ENCODE assay signal across 21 cellular contexts in the genomic region with DNA sequence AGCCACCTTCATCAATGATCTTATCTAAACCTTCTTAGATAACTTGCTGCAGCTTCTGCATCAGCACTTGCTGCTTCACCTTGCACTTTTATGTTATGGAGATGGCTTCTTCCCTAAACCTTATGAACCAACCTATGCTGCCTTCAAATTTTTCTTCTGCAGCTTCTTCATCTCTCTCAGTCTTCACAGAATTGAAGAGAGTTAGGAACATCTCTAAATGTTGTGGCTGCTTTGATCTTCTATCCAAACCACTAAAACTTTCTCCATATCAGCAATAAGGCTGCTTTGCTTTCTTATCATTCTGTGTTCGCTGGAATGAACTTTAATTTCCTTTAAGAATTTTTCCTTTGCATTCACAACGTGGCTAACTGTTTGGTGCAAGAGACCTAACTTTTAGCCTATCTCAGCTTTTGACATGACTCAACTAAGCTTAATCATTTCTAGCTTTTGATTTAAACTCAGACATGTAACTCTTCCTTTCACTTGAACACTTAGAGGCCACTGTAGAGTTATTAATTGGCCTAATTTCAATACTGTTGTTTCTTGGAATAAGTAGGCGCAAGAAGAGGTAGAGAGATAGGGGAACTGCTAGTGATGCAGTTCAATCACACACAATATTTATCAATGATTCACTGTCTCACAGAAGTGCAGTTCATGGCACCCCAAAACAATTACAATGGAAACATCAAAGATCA. TPM values are rescaled to one million over a fixed set of nuclear protein-coding genes. Genes with fewer than 3 reads are reported as not detected.
DNase-seq lines count a peak whose midpoint lies in the region; ATAC-seq and TF ChIP-seq lines count a peak whose summit lies in the region.
"Had no signal": no experiment of that assay in that cellular context is flagged by ENCODE, and none has a peak within 500 bp of the region (broad histone marks: within the 10 kb centered on the region; RNA-seq: fewer than 3 reads in every experiment).

No MANE protein-coding gene starts in this region.

- no peaks in the 10 kb centered on the region for H3K27me3 Mint-ChIP-seq in activated CD4-positive, alpha-beta T cell treated with anti-CD3 and anti-CD28 coated beads, Interleukin-2, amount 10 ng/mL, durations not matched to agents 24 days and 14 days
- H3K27me3 Mint-ChIP-seq in activated naive CD4-positive, alpha-beta T cell treated with anti-CD3 and anti-CD28 coated beads, Interleukin-2, amount 50 U/mL, for 24 hours, result no peaks in the 10 kb centered on the region
- no peaks in the 10 kb centered on the region for H3K27me3 Mint-ChIP-seq in activated naive CD4-positive, alpha-beta T cell treated with anti-CD3 and anti-CD28 coated beads, Interleukin-2, amount 10 ng/mL, durations not matched to agents 7 days and 5 days
- H3K27me3 Mint-ChIP-seq in activated naive CD8-positive, alpha-beta T cell treated with anti-CD3 and anti-CD28 coated beads for 36 hours, result no peaks in the 10 kb centered on the region
- H3K27me3 Mint-ChIP-seq: B cell had no signal

- no peaks in the 10 kb centered on the region for H3K4me1 ChIP-seq in uterus

- H3K36me3 ChIP-seq in uterus, result no peaks in the 10 kb centered on the region

- H3K9me3 Mint-ChIP-seq in activated CD4-positive, alpha-beta T cell treated with anti-CD3 and anti-CD28 coated beads, Interleukin-2, amount 10 ng/mL, durations not matched to agents 24 days and 14 days, result peaks cover 7% of the 10 kb centered on the region
- H3K9me3 Mint-ChIP-seq in activated naive CD4-positive, alpha-beta T cell treated with anti-CD3 and anti-CD28 coated beads, Interleukin-2, amount 50 U/mL, for 24 hours, result no peaks in the 10 kb centered on the region
- H3K9me3 Mint-ChIP-seq in activated naive CD4-positive, alpha-beta T cell treated with anti-CD3 and anti-CD28 coated beads, Interleukin-2, amount 10 ng/mL, durations not matched to agents 7 days and 5 days, result no peaks in the 10 kb centered on the region
- H3K9me3 Mint-ChIP-seq in activated naive CD8-positive, alpha-beta T cell treated with anti-CD3 and anti-CD28 coated beads for 36 hours, result peaks cover 4% of the 10 kb centered on the region

- H3K4me3 Mint-ChIP-seq in activated CD4-positive, alpha-beta T cell treated with anti-CD3 and anti-CD28 coated beads, Interleukin-2, amount 10 ng/mL, durations not matched to agents 24 days and 14 days, result no peak overlapping the region
- no peak overlapping the region for H3K4me3 Mint-ChIP-seq in activated naive CD4-positive, alpha-beta T cell treated with anti-CD3 and anti-CD28 coated beads, Interleukin-2, amount 50 U/mL, for 24 hours
- no peak overlapping the region for H3K4me3 Mint-ChIP-seq in activated naive CD4-positive, alpha-beta T cell treated with anti-CD3 and anti-CD28 coated beads, Interleukin-2, amount 10 ng/mL, durations not matched to agents 7 days and 5 days
- H3K4me3 Mint-ChIP-seq in activated naive CD8-positive, alpha-beta T cell treated with anti-CD3 and anti-CD28 coated beads for 36 hours, result no peak overlapping the region
- H3K4me3 Mint-ChIP-seq: B cell, H9 had no signal

- no peak for TF ChIP-seq POLR2A in uterus (IDR thresholded peaks at IDR 0.05)

- no peaks in the 10 kb centered on the region for H3K27me3 ChIP-seq in uterus

- no peak for TF ChIP-seq CTCF in uterus (IDR thresholded peaks at IDR 0.05)

- no peak for DNase-seq in activated CD4-positive, alpha-beta T cell treated with anti-CD3 and anti-CD28 coated beads, Interleukin-2, amount 10 ng/mL, durations not matched to agents 24 days and 14 days
- no peak for DNase-seq in activated CD4-positive, alpha-beta T cell treated with anti-CD3 and anti-CD28 coated beads, Interleukin-2, amount 50 U/mL, for 4 hours
- no peak for DNase-seq in activated naive CD4-positive, alpha-beta T cell treated with anti-CD3 and anti-CD28 coated beads, Interleukin-2, amount 10 ng/mL, durations not matched to agents 7 days and 5 days
- DNase-seq in activated naive CD8-positive, alpha-beta T cell treated with anti-CD3 and anti-CD28 coated beads for 36 hours, result no peak
- DNase-seq in stimulated activated naive CD8-positive, alpha-beta T cell treated with anti-CD3 and anti-CD28 coated beads, Interleukin-15, Interleukin-2, amounts not matched to agents 100 U/mL and 50 U/mL, for 24 hours, result no peak
- no peak for DNase-seq in NOMO-1 treated with dmso at 0.1 percent for 144 hours (lab: John Stamatoyannopoulos, UW; ENCODE audit: unreplicated experiment)
- DNase-seq in uterus, result no peak
- DNase-seq: COR-L47; DMS 273 treated with DMSO at 0.1 percent for 48 hours; H9; KBM-7; NCI-H1105 treated with DMSO at 0.1 percent for 48 hours; NCI-H1694; NCI-H2081 treated with DMSO at 0.1 percent for 48 hours; NCI-H446 treated with DMSO at 0.1 percent for 48 hours; NCI-H69; NK-92 treated with Interleukin-12 subunit alpha and Interleukin-12 subunit beta, amount 100 ng/mL, for 24 hours had no signal

- intact Hi-C loops in activated CD4-positive, alpha-beta T cell treated with anti-CD3 and anti-CD28 coated beads, Interleukin-2, amount 10 ng/mL, durations not matched to agents 24 days and 14 days (cut with micrococcal nuclease), result loop anchor here (1.0 to 5.0 kb wide), 2 partner anchors 35 to 38 kb away; partner anchors contain the start of gene NFXL1
- intact Hi-C loops in uterus (cut with DNase I; ENCODE audit: low total_unique reads), result no loop called here

- peaks cover 9% of the 10 kb centered on the region for H3K4me1 Mint-ChIP-seq in activated CD4-positive, alpha-beta T cell treated with anti-CD3 and anti-CD28 coated beads, Interleukin-2, amount 10 ng/mL, durations not matched to agents 24 days and 14 days
- peaks cover 15% of the 10 kb centered on the region for H3K4me1 Mint-ChIP-seq in activated naive CD4-positive, alpha-beta T cell treated with anti-CD3 and anti-CD28 coated beads, Interleukin-2, amount 50 U/mL, for 24 hours
- peaks cover 9% of the 10 kb centered on the region for H3K4me1 Mint-ChIP-seq in activated naive CD4-positive, alpha-beta T cell treated with anti-CD3 and anti-CD28 coated beads, Interleukin-2, amount 10 ng/mL, durations not matched to agents 7 days and 5 days
- H3K4me1 Mint-ChIP-seq in activated naive CD8-positive, alpha-beta T cell treated with anti-CD3 and anti-CD28 coated beads for 36 hours, result peaks cover 24% of the 10 kb centered on the region
- H3K4me1 Mint-ChIP-seq: B cell, H9 had no signal

- peaks cover 0 to 7% of the 10 kb centered on the region in 2 donors for H3K9me3 ChIP-seq in uterus

- peaks cover 58% of the 10 kb centered on the region for H3K36me3 Mint-ChIP-seq in activated CD4-positive, alpha-beta T cell treated with anti-CD3 and anti-CD28 coated beads, Interleukin-2, amount 10 ng/mL, durations not matched to agents 24 days and 14 days (ENCODE audit: low read depth)
- H3K36me3 Mint-ChIP-seq in activated naive CD4-positive, alpha-beta T cell treated with anti-CD3 and anti-CD28 coated beads, Interleukin-2, amount 50 U/mL, for 24 hours, result peaks cover 50% of the 10 kb centered on the region
- peaks cover 51% of the 10 kb centered on the region for H3K36me3 Mint-ChIP-seq in activated naive CD4-positive, alpha-beta T cell treated with anti-CD3 and anti-CD28 coated beads, Interleukin-2, amount 10 ng/mL, durations not matched to agents 7 days and 5 days
- peaks cover 62% of the 10 kb centered on the region for H3K36me3 Mint-ChIP-seq in activated naive CD8-positive, alpha-beta T cell treated with anti-CD3 and anti-CD28 coated beads for 36 hours

- H3K27ac Mint-ChIP-seq in activated CD4-positive, alpha-beta T cell treated with anti-CD3 and anti-CD28 coated beads, Interleukin-2, amount 10 ng/mL, durations not matched to agents 24 days and 14 days, result peak overlapping the region; percentile 43
- peak overlapping the region; percentile 70 for H3K27ac Mint-ChIP-seq in activated naive CD4-positive, alpha-beta T cell treated with anti-CD3 and anti-CD28 coated beads, Interleukin-2, amount 50 U/mL, for 24 hours
- H3K27ac Mint-ChIP-seq in activated naive CD4-positive, alpha-beta T cell treated with anti-CD3 and anti-CD28 coated beads, Interleukin-2, amount 10 ng/mL, durations not matched to agents 7 days and 5 days, result no peak overlapping the region
- H3K27ac Mint-ChIP-seq in activated naive CD8-positive, alpha-beta T cell treated with anti-CD3 and anti-CD28 coated beads for 36 hours, result peak overlapping the region; percentile 76
- H3K27ac Mint-ChIP-seq: B cell, H9 had no signal

- H3K27ac ChIP-seq in uterus, result no peak overlapping the region

- CTCF ChIA-PET in activated naive CD4-positive, alpha-beta T cell treated with anti-CD3 and anti-CD28 coated beads, Interleukin-2, amount 10 ng/mL, durations not matched to agents 7 days and 5 days (lab: Charles Lee), result no interaction called here

- H3K4me3 ChIP-seq in uterus, result no peak overlapping the region

- peak; percentile 80 for ATAC-seq in stimulated activated naive CD8-positive, alpha-beta T cell treated with anti-CD3 and anti-CD28 coated beads, Interleukin-15, Interleukin-2, amounts not matched to agents 100 U/mL and 50 U/mL, for 24 hours
- ATAC-seq: HepG2 had no signal

RNA-seq across cellular contexts. Expression of gene CORIN, which starts 36.2 kb away (rescaled TPM):
- total RNA-seq in activated CD4-positive, alpha-beta T cell treated with anti-CD3 and anti-CD28 coated beads, Interleukin-2, amount 10 ng/mL, durations not matched to agents 24 days and 14 days, result 0.51 TPM in 1 of 2 replicates, not detected in the other
- not detected for total RNA-seq in activated naive CD8-positive, alpha-beta T cell treated with anti-CD3 and anti-CD28 coated beads for 36 hours
- 1 to 10 TPM; 4.8 to 8.5 (median 6.4) TPM for total RNA-seq in uterus
- total RNA-seq: A172 had no signal

RNA-seq across cellular contexts. Expression of gene NFXL1, which starts 40.4 kb away (rescaled TPM):
- total RNA-seq in activated CD4-positive, alpha-beta T cell treated with anti-CD3 and anti-CD28 coated beads, Interleukin-2, amount 10 ng/mL, durations not matched to agents 24 days and 14 days, result 11.2 and 15.0 TPM in 2 replicates
- 10 to 100 TPM; 13.2 to 14.4 TPM for total RNA-seq in activated naive CD8-positive, alpha-beta T cell treated with anti-CD3 and anti-CD28 coated beads for 36 hours
- 10 to 100 TPM in 3 of 4 donors, 1 to 10 TPM in 1; 5.9 to 24.9 (median 19.6) TPM for total RNA-seq in uterus
